Comparison of ENCODE assay signal across 17 cellular contexts in the genomic region with DNA sequence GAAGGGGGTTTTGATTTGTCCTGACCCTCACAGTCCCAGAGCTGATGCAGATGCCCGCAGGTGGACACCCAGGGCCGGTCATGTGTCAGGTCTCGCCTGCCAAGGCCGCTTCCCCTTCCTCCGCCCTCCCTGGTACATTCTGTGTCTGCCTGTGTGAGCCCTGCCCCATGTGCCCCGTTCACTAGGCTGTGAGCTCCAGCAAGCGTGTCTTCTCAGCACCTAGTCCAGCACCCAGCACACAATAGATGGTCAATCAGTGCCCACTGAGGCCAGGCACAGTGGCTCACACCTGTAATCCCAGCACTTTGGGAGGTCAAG. TPM values are rescaled to one million over a fixed set of nuclear protein-coding genes. Genes with fewer than 3 reads are reported as not detected.
DNase-seq lines count a peak whose midpoint lies in the region; TF ChIP-seq lines count a peak whose summit lies in the region.
"Had no signal": no experiment of that assay in that cellular context is flagged by ENCODE, and none has a peak within 500 bp of the region (broad histone marks: within the 10 kb centered on the region; RNA-seq: fewer than 3 reads in every experiment).

No MANE protein-coding gene starts in this region.

- TF ChIP-seq CTCF in adrenal gland (IDR thresholded peaks at IDR 0.05) = no peak
- no peak for TF ChIP-seq CTCF in nephron (IDR thresholded peaks at IDR 0.05; ENCODE audit: unreplicated experiment in 3 of 3)
- no peak for TF ChIP-seq CTCF in uterus (IDR thresholded peaks at IDR 0.05)

- H3K4me3 Mint-ChIP-seq in nephron = no peak overlapping the region

- H3K27ac ChIP-seq in adrenal gland = peak overlapping the region in 4 of 5 donors; percentile 33 to 63 (median 48)
- peak overlapping the region; percentile 58 to 82 for H3K27ac ChIP-seq in uterus
- H3K27ac ChIP-seq: SK-N-MC had no signal

- H3K36me3 ChIP-seq in adrenal gland (replicated peaks in 1 of 2) (no peaks in the 10 kb centered on the region), uterus (no peaks in the 10 kb centered on the region)

- DNase-seq in DMS53 (lab: John Stamatoyannopoulos, UW) = peak; percentile 10
- no peak for DNase-seq in DMS53 treated with DMSO at 0.1 percent for 48 hours (lab: John Stamatoyannopoulos, UW; ENCODE audit: unreplicated experiment)
- peak in 1 of 7 donors; percentile 83 for DNase-seq in adrenal gland
- DNase-seq in uterus = no peak
- no peak for DNase-seq in OCI-M2 (lab: John Stamatoyannopoulos, UW; ENCODE audit: unreplicated experiment)
- no peak for DNase-seq in NCI-H1930 (lab: John Stamatoyannopoulos, UW)
- DNase-seq in cortex of kidney (lab: John Stamatoyannopoulos, UW) = no peak
- DNase-seq: 8988T, C1 segment of cervical spinal cord, DMS 273 treated with DMSO at 0.1 percent for 48 hours, H7, NCI-H1436 treated with DMSO at 0.1 percent for 48 hours, NCI-H2081 treated with DMSO at 0.1 percent for 48 hours, NCI-H226, NCI-H526 treated with DMSO at 0.1 percent for 48 hours had no signal

- H3K27me3 ChIP-seq in adrenal gland (no peaks in the 10 kb centered on the region), uterus (no peaks in the 10 kb centered on the region)

- H3K27me3 Mint-ChIP-seq in nephron (ENCODE audit: low read depth) = peaks cover 4% of the 10 kb centered on the region

- H3K4me3 ChIP-seq in adrenal gland = no peak overlapping the region
- no peak overlapping the region for H3K4me3 ChIP-seq in uterus
- H3K4me3 ChIP-seq: SK-N-MC had no signal

- H3K4me1 Mint-ChIP-seq in nephron = peaks cover 5% of the 10 kb centered on the region

- no peaks in the 10 kb centered on the region for H3K9me3 Mint-ChIP-seq in nephron

- no peaks in the 10 kb centered on the region for H3K9me3 ChIP-seq in adrenal gland (replicated peaks in 1 of 3)
- no peaks in the 10 kb centered on the region for H3K9me3 ChIP-seq in uterus

- 17 to 40% (median 37%) methylated on average over 4 to 7 of the region's 7 CpGs for WGBS in adrenal gland, 4 donors

- peak overlapping the region in 2 of 3 experiments; percentile 57 to 61 for H3K27ac Mint-ChIP-seq in nephron

- TF ChIP-seq POLR2A in adrenal gland (IDR thresholded peaks at IDR 0.05) (no peak), uterus (IDR thresholded peaks at IDR 0.05) (no peak)

- peaks cover 15 to 33% of the 10 kb centered on the region in 2 donors for H3K4me1 ChIP-seq in adrenal gland (replicated peaks in 1 of 2)
- H3K4me1 ChIP-seq in uterus = peaks cover 6 to 24% of the 10 kb centered on the region in 2 donors

- H3K36me3 Mint-ChIP-seq in nephron (ENCODE audit: low read depth) = no peaks in the 10 kb centered on the region

- intact Hi-C loops in adrenal gland (cut with DNase I) (loop anchor here in 1 of 2 donors (5.0 to 10.0 kb wide), 2 partner anchors 134 to 422 kb away; a partner anchor contains a TSS), uterus (cut with DNase I; ENCODE audit: low total_unique reads) (no loop called here)

RNA-seq across cellular contexts. Expression of a gene that starts 29.9 kb away (rescaled TPM):
- total RNA-seq in adrenal gland (100 to 1,000 TPM in 1 of 8 donors, 10 to 100 TPM in 7; 27.6 to 208 (median 41.7) TPM), uterus (10 to 100 TPM in 2 of 4 donors, 1 to 10 TPM in 2; 1.8 to 24.8 (median 14.0) TPM)
- polyA plus RNA-seq in adrenal gland = 10 to 100 TPM in 1 of 3 donors, 1 to 10 TPM in 2; 5.1 to 17.0 (median 8.4) TPM
